ENCODE assay signal across 1 cellular context in genomic region chr7:150941983-150942590, GRCh38.
TF ChIP-seq lines count a peak whose summit lies in the region.

No MANE protein-coding gene starts in this region.

TF ChIP-seq in K562, 482 proteins besides CTCF, POLR2A, EP300 and RAD21 (continued from another document):
- TF ChIP-seq, protein P1, sequence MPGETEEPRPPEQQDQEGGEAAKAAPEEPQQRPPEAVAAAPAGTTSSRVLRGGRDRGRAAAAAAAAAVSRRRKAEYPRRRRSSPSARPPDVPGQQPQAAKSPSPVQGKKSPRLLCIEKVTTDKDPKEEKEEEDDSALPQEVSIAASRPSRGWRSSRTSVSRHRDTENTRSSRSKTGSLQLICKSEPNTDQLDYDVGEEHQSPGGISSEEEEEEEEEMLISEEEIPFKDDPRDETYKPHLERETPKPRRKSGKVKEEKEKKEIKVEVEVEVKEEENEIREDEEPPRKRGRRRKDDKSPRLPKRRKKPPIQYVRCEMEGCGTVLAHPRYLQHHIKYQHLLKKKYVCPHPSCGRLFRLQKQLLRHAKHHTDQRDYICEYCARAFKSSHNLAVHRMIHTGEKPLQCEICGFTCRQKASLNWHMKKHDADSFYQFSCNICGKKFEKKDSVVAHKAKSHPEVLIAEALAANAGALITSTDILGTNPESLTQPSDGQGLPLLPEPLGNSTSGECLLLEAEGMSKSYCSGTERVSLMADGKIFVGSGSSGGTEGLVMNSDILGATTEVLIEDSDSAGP (CRISPR knock-in tag; IDR thresholded peaks at IDR 0.05), result 0 out of 2 replicates have a peak, but pooled peaks have one; percentile 9
- TF ChIP-seq, protein P2, sequence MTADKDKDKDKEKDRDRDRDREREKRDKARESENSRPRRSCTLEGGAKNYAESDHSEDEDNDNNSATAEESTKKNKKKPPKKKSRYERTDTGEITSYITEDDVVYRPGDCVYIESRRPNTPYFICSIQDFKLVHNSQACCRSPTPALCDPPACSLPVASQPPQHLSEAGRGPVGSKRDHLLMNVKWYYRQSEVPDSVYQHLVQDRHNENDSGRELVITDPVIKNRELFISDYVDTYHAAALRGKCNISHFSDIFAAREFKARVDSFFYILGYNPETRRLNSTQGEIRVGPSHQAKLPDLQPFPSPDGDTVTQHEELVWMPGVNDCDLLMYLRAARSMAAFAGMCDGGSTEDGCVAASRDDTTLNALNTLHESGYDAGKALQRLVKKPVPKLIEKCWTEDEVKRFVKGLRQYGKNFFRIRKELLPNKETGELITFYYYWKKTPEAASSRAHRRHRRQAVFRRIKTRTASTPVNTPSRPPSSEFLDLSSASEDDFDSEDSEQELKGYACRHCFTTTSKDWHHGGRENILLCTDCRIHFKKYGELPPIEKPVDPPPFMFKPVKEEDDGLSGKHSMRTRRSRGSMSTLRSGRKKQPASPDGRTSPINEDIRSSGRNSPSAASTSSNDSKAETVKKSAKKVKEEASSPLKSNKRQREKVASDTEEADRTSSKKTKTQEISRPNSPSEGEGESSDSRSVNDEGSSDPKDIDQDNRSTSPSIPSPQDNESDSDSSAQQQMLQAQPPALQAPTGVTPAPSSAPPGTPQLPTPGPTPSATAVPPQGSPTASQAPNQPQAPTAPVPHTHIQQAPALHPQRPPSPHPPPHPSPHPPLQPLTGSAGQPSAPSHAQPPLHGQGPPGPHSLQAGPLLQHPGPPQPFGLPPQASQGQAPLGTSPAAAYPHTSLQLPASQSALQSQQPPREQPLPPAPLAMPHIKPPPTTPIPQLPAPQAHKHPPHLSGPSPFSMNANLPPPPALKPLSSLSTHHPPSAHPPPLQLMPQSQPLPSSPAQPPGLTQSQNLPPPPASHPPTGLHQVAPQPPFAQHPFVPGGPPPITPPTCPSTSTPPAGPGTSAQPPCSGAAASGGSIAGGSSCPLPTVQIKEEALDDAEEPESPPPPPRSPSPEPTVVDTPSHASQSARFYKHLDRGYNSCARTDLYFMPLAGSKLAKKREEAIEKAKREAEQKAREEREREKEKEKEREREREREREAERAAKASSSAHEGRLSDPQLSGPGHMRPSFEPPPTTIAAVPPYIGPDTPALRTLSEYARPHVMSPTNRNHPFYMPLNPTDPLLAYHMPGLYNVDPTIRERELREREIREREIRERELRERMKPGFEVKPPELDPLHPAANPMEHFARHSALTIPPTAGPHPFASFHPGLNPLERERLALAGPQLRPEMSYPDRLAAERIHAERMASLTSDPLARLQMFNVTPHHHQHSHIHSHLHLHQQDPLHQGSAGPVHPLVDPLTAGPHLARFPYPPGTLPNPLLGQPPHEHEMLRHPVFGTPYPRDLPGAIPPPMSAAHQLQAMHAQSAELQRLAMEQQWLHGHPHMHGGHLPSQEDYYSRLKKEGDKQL (CRISPR knock-in tag; IDR thresholded peaks at IDR 0.05; ENCODE audit: borderline replicate concordance), result peak; percentile 82
- peak; percentile 74 for TF ChIP-seq POLR2G (IDR thresholded peaks at IDR 0.05; ENCODE audit: low read depth, low read length)
- TF ChIP-seq RUNX1 (IDR thresholded peaks at IDR 0.05; ENCODE audit: low read depth), result peak; percentile 39; the same call in 1 of the 2 replicates
- 0 out of 2 replicates have a peak, but pooled peaks have one; percentile 35 for TF ChIP-seq TAF15 (IDR thresholded peaks at IDR 0.05; ENCODE audit: low read depth, low read length)
- TF ChIP-seq MTF1 (CRISPR knock-in tag; IDR thresholded peaks at IDR 0.05; ENCODE audit: borderline replicate concordance), result no peak
- no peak for TF ChIP-seq ZNF644 (tag; IDR thresholded peaks at IDR 0.05; ENCODE audit: low read depth)
- no peak for TF ChIP-seq ZKSCAN3 (CRISPR knock-in tag; IDR thresholded peaks at IDR 0.05)
